Comparison of ENCODE assay signal across 9 cellular contexts in the genomic region with DNA sequence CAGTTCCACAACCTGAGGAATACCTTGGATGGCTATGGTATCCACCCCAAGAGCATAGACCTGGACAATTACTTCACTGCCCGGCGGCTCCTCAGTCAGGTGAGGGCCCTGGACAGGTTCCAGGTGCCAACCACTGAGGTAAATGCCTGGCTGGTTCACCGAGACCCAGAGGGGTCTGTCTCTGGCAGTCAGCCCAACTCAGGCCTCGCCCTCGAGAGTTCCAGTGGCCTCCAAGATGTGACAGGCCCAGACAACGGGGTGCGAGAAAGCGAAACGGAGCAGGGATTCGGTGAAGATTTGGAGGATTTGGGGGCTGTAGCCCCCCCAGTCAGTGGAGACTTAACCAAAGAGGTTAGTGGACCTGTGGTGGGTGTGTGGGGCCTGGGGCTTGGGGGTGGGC. TPM values are rescaled to one million over a fixed set of nuclear protein-coding genes. Genes with fewer than 3 reads are reported as not detected.
A peak's percentile ranks its signal among the peaks of the same experiment; 100 is the strongest.
DNase-seq lines count a peak whose midpoint lies in the region; ATAC-seq, FAIRE-seq and TF ChIP-seq lines count a peak whose summit lies in the region.
"Had no signal": no experiment of that assay in that cellular context is flagged by ENCODE, and none has a peak within 500 bp of the region (broad histone marks: within the 10 kb centered on the region; RNA-seq: fewer than 3 reads in every experiment).

No MANE protein-coding gene starts in this region.

- H3K4me2 ChIP-seq in A549 (peak overlapping the region; percentile 94), Loucy (ENCODE audit: low read depth, low read length, poor library complexity, severe bottlenecking) (peak overlapping the region; percentile 92)

- no peak for FAIRE-seq in A549 (lab: Jason Lieb, UNC)

- no peak for TF ChIP-seq EP300 in A549 (IDR thresholded peaks at IDR 0.05)

- ATAC-seq in A549 (no peak), GM19328 (IDR thresholded peaks at IDR 0.05; ENCODE audit: unreplicated experiment) (no peak), GM18907 (IDR thresholded peaks at IDR 0.05; ENCODE audit: unreplicated experiment) (no peak)

- POLR2A ChIA-PET in A549 (lab: Yijun Ruan, JAX), result no interaction called here

- H2AFZ ChIP-seq in Loucy (ENCODE audit: low read length), result no peak overlapping the region

- H3K27ac ChIP-seq in A549 (peak overlapping the region; percentile 90 to 95; a peak in 4 of 6 replicates), coronary artery (peak overlapping the region; percentile 97), muscle layer of duodenum (ENCODE audit: low read length) (peak overlapping the region; percentile 99)

- H3K9ac ChIP-seq in Loucy (ENCODE audit: low read depth, low read length, poor library complexity, severe bottlenecking), result peak overlapping the region; percentile 81

- TF ChIP-seq POLR2A in A549 (IDR thresholded peaks at IDR 0.05; ENCODE audit: low read length), result no peak

- TF ChIP-seq CTCF in A549 (IDR thresholded peaks at IDR 0.05), result no peak
- no peak for TF ChIP-seq CTCF in Loucy (conservative IDR thresholded peaks at IDR 0.05; ENCODE audit: low read length)
- no peak for TF ChIP-seq CTCF in coronary artery (IDR thresholded peaks at IDR 0.05)

- DNase-seq in A549 (ENCODE audit: low read depth in 1 of 2, low spot score in 1 of 2), result no peak
- no peak for DNase-seq in coronary artery (ENCODE audit: low spot score)
- no peak for DNase-seq in DMS 273 (lab: John Stamatoyannopoulos, UW; ENCODE audit: unreplicated experiment)
- DNase-seq in LoVo (ENCODE audit: low spot score), result no peak
- DNase-seq: GF-D8 had no signal

- H3K4me1 ChIP-seq in A549 (peaks cover 78% of the 10 kb centered on the region), Loucy (ENCODE audit: insufficient read depth, low read length, poor library complexity, severe bottlenecking) (peaks cover 68% of the 10 kb centered on the region), muscle layer of duodenum (ENCODE audit: control insufficient read depth in 1 of 2, insufficient read depth in 2 of 2, low read length in 2 of 2) (peaks cover 43 to 73% of the 10 kb centered on the region in 2 donors)

- H3K36me3 ChIP-seq in Loucy (ENCODE audit: insufficient read depth, low read length) (peaks cover 30% of the 10 kb centered on the region; the same call in 1 of the 2 replicates), muscle layer of duodenum (ENCODE audit: control insufficient read depth in 1 of 2, insufficient read depth in 2 of 2, low read length in 2 of 2) (peaks cover 4 to 39% of the 10 kb centered on the region in 2 donors)

- CTCF ChIA-PET in A549 (lab: Yijun Ruan, JAX), result interaction anchor here (10.4 to 46.6 kb wide), 2 partner anchors 18 to 25 kb away, joined by 114 to 1398 read pairs; no protein-coding TSS in a partner anchor

- H4K20me1 ChIP-seq in Loucy (ENCODE audit: insufficient read depth, low read length, poor library complexity, severe bottlenecking), result peaks cover 73% of the 10 kb centered on the region

- no peaks in the 10 kb centered on the region for H3K9me2 ChIP-seq in Loucy (replicated peaks; ENCODE audit: low read depth, low read length)

- H3K79me2 ChIP-seq in Loucy (ENCODE audit: insufficient read depth, low read length), result peaks cover 90% of the 10 kb centered on the region

- TF ChIP-seq RAD21 in A549 (conservative IDR thresholded peaks at IDR 0.05 in 1 of 2, IDR thresholded peaks at IDR 0.05 in 1 of 2), result no peak

- H3K9me3 ChIP-seq in A549 (no peaks in the 10 kb centered on the region), Loucy (ENCODE audit: insufficient read depth, low read depth, low read length) (no peaks in the 10 kb centered on the region), muscle layer of duodenum (ENCODE audit: control insufficient read depth in 1 of 2, low read length in 2 of 2) (no peaks in the 10 kb centered on the region)

- H3K27me3 ChIP-seq in Loucy (ENCODE audit: insufficient read depth, low read length, poor library complexity, severe bottlenecking) (no peaks in the 10 kb centered on the region), muscle layer of duodenum (ENCODE audit: low read depth, low read length) (no peaks in the 10 kb centered on the region)

- H3K4me3 ChIP-seq in A549 (no peak overlapping the region), Loucy (ENCODE audit: low read length, poor library complexity, severe bottlenecking) (peak overlapping the region; percentile 81), coronary artery (peak overlapping the region; percentile 77), muscle layer of duodenum (ENCODE audit: low read depth in 1 of 2, low read length in 2 of 2) (peak overlapping the region; percentile 14 to 48)

- 92% methylated on average over 10 of the region's 10 CpGs for WGBS in A549 (ENCODE audit: missing lambda C conversion rate)

- no peaks in the 10 kb centered on the region for H3F3A ChIP-seq in Loucy (ENCODE audit: low read depth)

TF ChIP-seq in A549, 52 proteins besides CTCF, POLR2A, EP300 and RAD21:
- TF ChIP-seq JUN (IDR thresholded peaks at IDR 0.05), result 0 out of 5 replicates have a peak, but pooled peaks of 1 of the 2 experiments have one; percentile 27
- no peak for TF ChIP-seq RARB (CRISPR knock-in tag; IDR thresholded peaks at IDR 0.05)

RNA-seq across cellular contexts. Expression of gene NFE2L1, which starts 3.1 kb away (rescaled TPM):
- polyA plus RNA-seq in A549 (2011; rRNA removed) (241 and 283 TPM in 2 replicates), A549 (2017; fragmentation: RNase III; extraction: RNeasy Plus Mini Kit Qiagen cat#74134 plus additional on column Dnase treatment) (104 to 111 TPM (median 108 TPM) in 3 replicates)
- polyA plus RNA-seq in A549 (2012; cell fraction: cytosol; rRNA removed), result 75.7 and 97.7 TPM in 2 replicates
- 151 and 159 TPM in 2 replicates for polyA plus RNA-seq in A549 (2012; cell fraction: nucleus; rRNA removed)
- polyA minus RNA-seq in A549 (2011; rRNA and poly(A)+ RNA removed), result 151 and 163 TPM in 2 replicates

RNA-seq across cellular contexts. Expression of gene COPZ2, which starts 13.7 kb away (rescaled TPM):
- polyA plus RNA-seq in A549 (2011; rRNA removed) (19.1 and 19.3 TPM in 2 replicates), A549 (2017; fragmentation: RNase III; extraction: RNeasy Plus Mini Kit Qiagen cat#74134 plus additional on column Dnase treatment) (10.6 to 11.0 TPM (median 10.9 TPM) in 3 replicates)
- polyA plus RNA-seq in A549 (2012; cell fraction: cytosol; rRNA removed), result 12.3 and 13.7 TPM in 2 replicates
- polyA plus RNA-seq in A549 (2012; cell fraction: nucleus; rRNA removed), result 7.1 and 11.4 TPM in 2 replicates
- 12.7 and 13.4 TPM in 2 replicates for polyA minus RNA-seq in A549 (2011; rRNA and poly(A)+ RNA removed)

RNA-seq across cellular contexts. Expression of gene CBX1, which starts 50.0 kb away (rescaled TPM):
- 69.6 and 84.4 TPM in 2 replicates for polyA plus RNA-seq in A549 (2011; rRNA removed)
- 44.2 and 49.1 TPM in 2 replicates for polyA plus RNA-seq in A549 (2012; cell fraction: cytosol; rRNA removed)
- 9.9 and 14.7 TPM in 2 replicates for polyA plus RNA-seq in A549 (2012; cell fraction: nucleus; rRNA removed)
- 155 to 173 TPM (median 170 TPM) in 3 replicates for polyA plus RNA-seq in A549 (2017; fragmentation: RNase III; extraction: RNeasy Plus Mini Kit Qiagen cat#74134 plus additional on column Dnase treatment)
- 12.4 and 12.7 TPM in 2 replicates for polyA minus RNA-seq in A549 (2011; rRNA and poly(A)+ RNA removed)

RNA-seq across cellular contexts. Expression of gene SNX11, which starts 56.3 kb away (rescaled TPM):
- polyA plus RNA-seq in A549 (2011; rRNA removed) (28.4 and 30.9 TPM in 2 replicates), A549 (2017; fragmentation: RNase III; extraction: RNeasy Plus Mini Kit Qiagen cat#74134 plus additional on column Dnase treatment) (22.2 to 23.5 TPM (median 22.3 TPM) in 3 replicates)
- polyA plus RNA-seq in A549 (2012; cell fraction: cytosol; rRNA removed), result 13.8 and 17.9 TPM in 2 replicates
- polyA plus RNA-seq in A549 (2012; cell fraction: nucleus; rRNA removed), result 9.8 and 18.7 TPM in 2 replicates
- 22.6 and 29.9 TPM in 2 replicates for polyA minus RNA-seq in A549 (2011; rRNA and poly(A)+ RNA removed)
